10 cellular contexts compared by ENCODE assay signal in genomic region chr16:77918792-77919707, GRCh38.
DNase-seq lines count a peak whose midpoint lies in the region; ATAC-seq, FAIRE-seq and TF ChIP-seq lines count a peak whose summit lies in the region.
"Had no signal": no experiment of that assay in that cellular context is flagged by ENCODE, and none has a peak within 500 bp of the region (broad histone marks: within the 10 kb centered on the region; RNA-seq: fewer than 3 reads in every experiment).

No MANE protein-coding gene starts in this region.

- H3K4me3 ChIP-seq in SK-N-SH (ENCODE audit: low read depth in 2 of 2, low read length in 1 of 2) (no peak overlapping the region), thoracic aorta (no peak overlapping the region)

- H3K79me2 ChIP-seq in SK-N-SH (ENCODE audit: insufficient read depth) = no peaks in the 10 kb centered on the region

- ATAC-seq in thoracic aorta (ENCODE audit: insufficient number of reproducible peaks, low FRiP score, low read depth) (peak; percentile 40), GM18861 (IDR thresholded peaks at IDR 0.05; ENCODE audit: unreplicated experiment) (no peak)

- H3K36me3 ChIP-seq in SK-N-SH (replicated peaks in 1 of 2; ENCODE audit: control insufficient read depth in 1 of 2, insufficient read depth in 2 of 2, low read length in 1 of 2) (no peaks in the 10 kb centered on the region), thoracic aorta (no peaks in the 10 kb centered on the region)

- no peaks in the 10 kb centered on the region for H4K20me1 ChIP-seq in SK-N-SH (ENCODE audit: insufficient read depth)

- H3K4me2 ChIP-seq in SK-N-SH = 0 out of 2 replicates have a peak overlapping the region, but pooled peaks have one; percentile 23

- no peak overlapping the region for H3K9ac ChIP-seq in SK-N-SH

- TF ChIP-seq RAD21 in SK-N-SH (IDR thresholded peaks at IDR 0.05; ENCODE audit: low read length) = no peak

- FAIRE-seq in islet of Langerhans (lab: Jason Lieb, UNC) = peak; percentile 88

- no peak for TF ChIP-seq CTCF in SK-N-SH (IDR thresholded peaks at IDR 0.05)
- TF ChIP-seq CTCF in thoracic aorta (IDR thresholded peaks at IDR 0.05) = no peak

- no peaks in the 10 kb centered on the region for H3F3A ChIP-seq in SK-N-SH (replicated peaks; ENCODE audit: insufficient read depth)

- CTCF ChIA-PET in SK-N-SH (lab: Yijun Ruan, JAX) = no interaction called here

- no peaks in the 10 kb centered on the region for H3K27me3 ChIP-seq in SK-N-SH (ENCODE audit: insufficient read depth)
- H3K27me3 ChIP-seq in thoracic aorta (replicated peaks; ENCODE audit: insufficient read depth) = no peaks in the 10 kb centered on the region

- H3K9me3 ChIP-seq in SK-N-SH (no peaks in the 10 kb centered on the region), thoracic aorta (no peaks in the 10 kb centered on the region)

- DNase-seq in NCI-H1417 treated with DMSO at 0.1 percent for 48 hours (lab: John Stamatoyannopoulos, UW) (peak; percentile 48), SK-N-SH (no peak), thoracic aorta (ENCODE audit: low spot score) (no peak), epidermal melanocyte (ENCODE audit: insufficient read length, low spot score) (no peak)
- no peak for DNase-seq in stimulated activated CD4-positive, alpha-beta T cell treated with anti-CD3 and anti-CD28 coated beads, Interleukin-4, amount 100 ng/mL, for 1 hour
- DNase-seq: glutamatergic neuron, NCI-H1694 treated with DMSO at 0.1 percent for 48 hours, T-helper 9 cell had no signal

- H2AFZ ChIP-seq in SK-N-SH (ENCODE audit: low read depth) = no peak overlapping the region

- no peaks in the 10 kb centered on the region for H3K9me2 ChIP-seq in SK-N-SH

- peaks cover 3 to 8% of the 10 kb centered on the region in 2 experiments; a peak in 3 of 4 replicates for H3K4me1 ChIP-seq in SK-N-SH (ENCODE audit: control insufficient read depth in 1 of 2, insufficient read depth in 2 of 2, low read depth in 1 of 2, low read length in 1 of 2)
- H3K4me1 ChIP-seq in thoracic aorta (ENCODE audit: control insufficient read depth in 1 of 2, low read depth in 2 of 2) = peaks cover 11 to 43% of the 10 kb centered on the region in 2 donors

- 75% methylated on average over 8 of the region's 8 CpGs for WGBS in SK-N-SH (ENCODE audit: low lambda C conversion rate)

- H3K27ac ChIP-seq in SK-N-SH (ENCODE audit: low read depth in 2 of 2, low read length in 1 of 2) (no peak overlapping the region), thoracic aorta (peak overlapping the region; percentile 13 to 55)

- no peak for TF ChIP-seq EP300 in SK-N-SH (IDR thresholded peaks at IDR 0.05; ENCODE audit: borderline replicate concordance in 1 of 2, low read depth in 1 of 2, low read length in 1 of 2)

- POLR2A ChIA-PET in SK-N-SH (lab: Yijun Ruan, JAX) = no interaction called here

TF ChIP-seq in SK-N-SH, 30 proteins besides CTCF, POLR2A, EP300 and RAD21:
- TF ChIP-seq ZBTB33 (IDR thresholded peaks at IDR 0.05; ENCODE audit: borderline replicate concordance, low read depth) = no peak
- no peak for TF ChIP-seq TEAD4 (IDR thresholded peaks at IDR 0.05; ENCODE audit: borderline replicate concordance, insufficient read depth)
- no peak for TF ChIP-seq RXRA (IDR thresholded peaks at IDR 0.05; ENCODE audit: borderline replicate concordance, low read depth)
- TF ChIP-seq REST (IDR thresholded peaks at IDR 0.05; ENCODE audit: low read depth, low read length) = no peak
- TF ChIP-seq GATA2 (CRISPR knock-in tag; IDR thresholded peaks at IDR 0.05) = no peak

Comparison
In these comparisons a context has a peak if more than half of its experiments do, and no peak if none do; other contexts are left out.
1. H3K27ac ChIP-seq: peak in thoracic aorta (2 of 2); none in SK-N-SH (0 of 2).